1 cellular context compared by ENCODE assay signal in genomic region chr6:41780623-41781301, GRCh38.
A peak's percentile ranks its signal among the peaks of the same experiment; 100 is the strongest.
TF ChIP-seq lines count a peak whose summit lies in the region.

Gene PRICKLE4, plus strand, starts transcription at chr6:41780782. Its CDS starts 2,692 bp downstream, at chr6:41783474.

TF ChIP-seq in HEK293, 187 proteins besides CTCF, POLR2A, EP300 and RAD21 (continued from another document):
- TF ChIP-seq, protein P1, sequence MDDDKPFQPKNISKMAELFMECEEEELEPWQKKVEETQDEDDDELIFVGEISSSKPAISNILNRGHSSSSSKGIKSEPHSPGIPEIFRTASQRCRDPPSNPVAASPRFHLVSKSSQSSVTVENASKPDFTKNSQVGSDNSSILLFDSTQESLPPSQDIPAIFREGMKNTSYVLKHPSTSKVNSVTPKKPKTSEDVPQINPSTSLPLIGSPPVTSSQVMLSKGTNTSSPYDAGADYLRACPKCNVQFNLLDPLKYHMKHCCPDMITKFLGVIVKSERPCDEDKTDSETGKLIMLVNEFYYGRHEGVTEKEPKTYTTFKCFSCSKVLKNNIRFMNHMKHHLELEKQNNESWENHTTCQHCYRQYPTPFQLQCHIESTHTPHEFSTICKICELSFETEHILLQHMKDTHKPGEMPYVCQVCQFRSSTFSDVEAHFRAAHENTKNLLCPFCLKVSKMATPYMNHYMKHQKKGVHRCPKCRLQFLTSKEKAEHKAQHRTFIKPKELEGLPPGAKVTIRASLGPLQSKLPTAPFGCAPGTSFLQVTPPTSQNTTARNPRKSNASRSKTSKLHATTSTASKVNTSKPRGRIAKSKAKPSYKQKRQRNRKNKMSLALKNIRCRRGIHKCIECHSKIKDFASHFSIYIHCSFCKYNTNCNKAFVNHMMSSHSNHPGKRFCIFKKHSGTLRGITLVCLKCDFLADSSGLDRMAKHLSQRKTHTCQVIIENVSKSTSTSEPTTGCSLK (tag by site-specific recombination; IDR thresholded peaks at IDR 0.05) = no peak
- TF ChIP-seq ZNF610 (tag by site-specific recombination; IDR thresholded peaks at IDR 0.05; ENCODE audit: borderline replicate concordance) (no peak), IKZF3 (tag by site-specific recombination; IDR thresholded peaks at IDR 0.05) (no peak), ZFP69B (tag by site-specific recombination; IDR thresholded peaks at IDR 0.05) (0 out of 2 replicates have a peak, but pooled peaks have one; percentile 33), ZNF280D (tag by site-specific recombination; IDR thresholded peaks at IDR 0.05) (no peak), ZBTB1 (tag by site-specific recombination; IDR thresholded peaks at IDR 0.05) (no peak), ZSCAN4 (tag by site-specific recombination; IDR thresholded peaks at IDR 0.05) (no peak), SP3 (tag by site-specific recombination; IDR thresholded peaks at IDR 0.05) (peak; percentile 28), SP7 (tag by site-specific recombination; IDR thresholded peaks at IDR 0.05) (0 out of 2 replicates have a peak, but pooled peaks have one; percentile 18), ZBTB8A (tag by site-specific recombination; IDR thresholded peaks at IDR 0.05) (peak; percentile 37; the same call in 1 of the 2 replicates), KLF16 (tag by site-specific recombination; IDR thresholded peaks at IDR 0.05) (no peak), KLF17 (tag by site-specific recombination; IDR thresholded peaks at IDR 0.05) (peak; percentile 29; the same call in 1 of the 2 replicates), GLIS1 (tag by site-specific recombination; IDR thresholded peaks at IDR 0.05) (peak; percentile 27), GLI4 (tag by site-specific recombination; IDR thresholded peaks at IDR 0.05) (no peak), ZBTB6 (tag by site-specific recombination; IDR thresholded peaks at IDR 0.05) (no peak), MYNN (tag by site-specific recombination; IDR thresholded peaks at IDR 0.05; ENCODE audit: borderline replicate concordance) (no peak), SETDB1 (IDR thresholded peaks at IDR 0.05; ENCODE audit: insufficient read length, low read length) (no peak), ZBTB20 (tag by site-specific recombination; IDR thresholded peaks at IDR 0.05) (peak; percentile 69), ZNF692 (tag by site-specific recombination; IDR thresholded peaks at IDR 0.05) (peak; percentile 67), GLIS2 (tag by site-specific recombination; IDR thresholded peaks at IDR 0.05) (peak; percentile 37; the same call in 1 of the 2 replicates), ZNF600 (tag by site-specific recombination; IDR thresholded peaks at IDR 0.05) (peak; percentile 94), ZNF324 (tag by site-specific recombination; IDR thresholded peaks at IDR 0.05) (no peak), ZNF423 (tag by site-specific recombination; IDR thresholded peaks at IDR 0.05) (no peak), REPIN1 (tag by site-specific recombination; IDR thresholded peaks at IDR 0.05; ENCODE audit: low read depth) (no peak), ZBTB48 (tag by site-specific recombination; IDR thresholded peaks at IDR 0.05) (peak; percentile 94), ZNF341 (tag by site-specific recombination; IDR thresholded peaks at IDR 0.05; ENCODE audit: low read depth) (peak; percentile 78), SP2 (tag by site-specific recombination; IDR thresholded peaks at IDR 0.05) (peak; percentile 61), ZNF548 (tag by site-specific recombination; IDR thresholded peaks at IDR 0.05) (no peak), ZNF335 (tag by site-specific recombination; conservative IDR thresholded peaks at IDR 0.05) (peak; percentile 74), ZNF274 (IDR thresholded peaks at IDR 0.05; ENCODE audit: low read length) (no peak), ZNF274 (tag by site-specific recombination; IDR thresholded peaks at IDR 0.05; ENCODE audit: borderline replicate concordance) (no peak), ZSCAN23 (tag by site-specific recombination; IDR thresholded peaks at IDR 0.05) (no peak), KLF8 (tag by site-specific recombination; IDR thresholded peaks at IDR 0.05) (peak; percentile 16; the same call in 1 of the 2 replicates), ZBTB17 (tag by site-specific recombination; IDR thresholded peaks at IDR 0.05) (peak; percentile 33), WT1 (tag by site-specific recombination; IDR thresholded peaks at IDR 0.05) (0 out of 2 replicates have a peak, but pooled peaks have one; percentile 25)
- TF ChIP-seq, protein P2, sequence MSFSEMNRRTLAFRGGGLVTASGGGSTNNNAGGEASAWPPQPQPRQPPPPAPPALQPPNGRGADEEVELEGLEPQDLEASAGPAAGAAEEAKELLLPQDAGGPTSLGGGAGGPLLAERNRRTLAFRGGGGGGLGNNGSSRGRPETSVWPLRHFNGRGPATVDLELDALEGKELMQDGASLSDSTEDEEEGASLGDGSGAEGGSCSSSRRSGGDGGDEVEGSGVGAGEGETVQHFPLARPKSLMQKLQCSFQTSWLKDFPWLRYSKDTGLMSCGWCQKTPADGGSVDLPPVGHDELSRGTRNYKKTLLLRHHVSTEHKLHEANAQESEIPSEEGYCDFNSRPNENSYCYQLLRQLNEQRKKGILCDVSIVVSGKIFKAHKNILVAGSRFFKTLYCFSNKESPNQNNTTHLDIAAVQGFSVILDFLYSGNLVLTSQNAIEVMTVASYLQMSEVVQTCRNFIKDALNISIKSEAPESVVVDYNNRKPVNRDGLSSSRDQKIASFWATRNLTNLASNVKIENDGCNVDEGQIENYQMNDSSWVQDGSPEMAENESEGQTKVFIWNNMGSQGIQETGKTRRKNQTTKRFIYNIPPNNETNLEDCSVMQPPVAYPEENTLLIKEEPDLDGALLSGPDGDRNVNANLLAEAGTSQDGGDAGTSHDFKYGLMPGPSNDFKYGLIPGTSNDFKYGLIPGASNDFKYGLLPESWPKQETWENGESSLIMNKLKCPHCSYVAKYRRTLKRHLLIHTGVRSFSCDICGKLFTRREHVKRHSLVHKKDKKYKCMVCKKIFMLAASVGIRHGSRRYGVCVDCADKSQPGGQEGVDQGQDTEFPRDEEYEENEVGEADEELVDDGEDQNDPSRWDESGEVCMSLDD (tag by site-specific recombination; IDR thresholded peaks at IDR 0.05) = peak; percentile 39
- TF ChIP-seq, protein P3, sequence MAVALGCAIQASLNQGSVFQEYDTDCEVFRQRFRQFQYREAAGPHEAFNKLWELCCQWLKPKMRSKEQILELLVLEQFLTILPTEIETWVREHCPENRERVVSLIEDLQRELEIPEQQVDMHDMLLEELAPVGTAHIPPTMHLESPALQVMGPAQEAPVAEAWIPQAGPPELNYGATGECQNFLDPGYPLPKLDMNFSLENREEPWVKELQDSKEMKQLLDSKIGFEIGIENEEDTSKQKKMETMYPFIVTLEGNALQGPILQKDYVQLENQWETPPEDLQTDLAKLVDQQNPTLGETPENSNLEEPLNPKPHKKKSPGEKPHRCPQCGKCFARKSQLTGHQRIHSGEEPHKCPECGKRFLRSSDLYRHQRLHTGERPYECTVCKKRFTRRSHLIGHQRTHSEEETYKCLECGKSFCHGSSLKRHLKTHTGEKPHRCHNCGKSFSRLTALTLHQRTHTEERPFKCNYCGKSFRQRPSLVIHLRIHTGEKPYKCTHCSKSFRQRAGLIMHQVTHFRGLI (tag by site-specific recombination; IDR thresholded peaks at IDR 0.05) = no peak
- TF ChIP-seq, protein P4, sequence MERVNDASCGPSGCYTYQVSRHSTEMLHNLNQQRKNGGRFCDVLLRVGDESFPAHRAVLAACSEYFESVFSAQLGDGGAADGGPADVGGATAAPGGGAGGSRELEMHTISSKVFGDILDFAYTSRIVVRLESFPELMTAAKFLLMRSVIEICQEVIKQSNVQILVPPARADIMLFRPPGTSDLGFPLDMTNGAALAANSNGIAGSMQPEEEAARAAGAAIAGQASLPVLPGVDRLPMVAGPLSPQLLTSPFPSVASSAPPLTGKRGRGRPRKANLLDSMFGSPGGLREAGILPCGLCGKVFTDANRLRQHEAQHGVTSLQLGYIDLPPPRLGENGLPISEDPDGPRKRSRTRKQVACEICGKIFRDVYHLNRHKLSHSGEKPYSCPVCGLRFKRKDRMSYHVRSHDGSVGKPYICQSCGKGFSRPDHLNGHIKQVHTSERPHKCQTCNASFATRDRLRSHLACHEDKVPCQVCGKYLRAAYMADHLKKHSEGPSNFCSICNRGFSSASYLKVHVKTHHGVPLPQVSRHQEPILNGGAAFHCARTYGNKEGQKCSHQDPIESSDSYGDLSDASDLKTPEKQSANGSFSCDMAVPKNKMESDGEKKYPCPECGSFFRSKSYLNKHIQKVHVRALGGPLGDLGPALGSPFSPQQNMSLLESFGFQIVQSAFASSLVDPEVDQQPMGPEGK (tag by site-specific recombination; IDR thresholded peaks at IDR 0.05) = peak; percentile 44; the same call in 1 of the 2 replicates
- TF ChIP-seq, protein P5, sequence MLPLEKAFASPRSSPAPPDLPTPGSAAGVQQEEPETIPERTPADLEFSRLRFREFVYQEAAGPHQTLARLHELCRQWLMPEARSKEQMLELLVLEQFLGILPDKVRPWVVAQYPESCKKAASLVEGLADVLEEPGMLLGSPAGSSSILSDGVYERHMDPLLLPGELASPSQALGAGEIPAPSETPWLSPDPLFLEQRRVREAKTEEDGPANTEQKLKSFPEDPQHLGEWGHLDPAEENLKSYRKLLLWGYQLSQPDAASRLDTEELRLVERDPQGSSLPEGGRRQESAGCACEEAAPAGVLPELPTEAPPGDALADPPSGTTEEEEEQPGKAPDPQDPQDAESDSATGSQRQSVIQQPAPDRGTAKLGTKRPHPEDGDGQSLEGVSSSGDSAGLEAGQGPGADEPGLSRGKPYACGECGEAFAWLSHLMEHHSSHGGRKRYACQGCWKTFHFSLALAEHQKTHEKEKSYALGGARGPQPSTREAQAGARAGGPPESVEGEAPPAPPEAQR (tag by site-specific recombination; IDR thresholded peaks at IDR 0.05) = no peak
- TF ChIP-seq, protein P6, sequence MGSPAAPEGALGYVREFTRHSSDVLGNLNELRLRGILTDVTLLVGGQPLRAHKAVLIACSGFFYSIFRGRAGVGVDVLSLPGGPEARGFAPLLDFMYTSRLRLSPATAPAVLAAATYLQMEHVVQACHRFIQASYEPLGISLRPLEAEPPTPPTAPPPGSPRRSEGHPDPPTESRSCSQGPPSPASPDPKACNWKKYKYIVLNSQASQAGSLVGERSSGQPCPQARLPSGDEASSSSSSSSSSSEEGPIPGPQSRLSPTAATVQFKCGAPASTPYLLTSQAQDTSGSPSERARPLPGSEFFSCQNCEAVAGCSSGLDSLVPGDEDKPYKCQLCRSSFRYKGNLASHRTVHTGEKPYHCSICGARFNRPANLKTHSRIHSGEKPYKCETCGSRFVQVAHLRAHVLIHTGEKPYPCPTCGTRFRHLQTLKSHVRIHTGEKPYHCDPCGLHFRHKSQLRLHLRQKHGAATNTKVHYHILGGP (tag by site-specific recombination; IDR thresholded peaks at IDR 0.05) = no peak
TF ChIP-seq in HEK293: peak in this region for 19.
